ENCODE assay signal across 17 cellular contexts in genomic region chr14:50008562-50009355, GRCh38.
DNase-seq lines count a peak whose midpoint lies in the region; ATAC-seq and TF ChIP-seq lines count a peak whose summit lies in the region.
"Had no signal": no experiment of that assay in that cellular context is flagged by ENCODE, and none has a peak within 500 bp of the region (broad histone marks: within the 10 kb centered on the region; RNA-seq: fewer than 3 reads in every experiment).

No MANE protein-coding gene starts in this region.

- H3K36me3 ChIP-seq in thyroid gland: no peaks in the 10 kb centered on the region
- H3K36me3 ChIP-seq: neural progenitor cell, thoracic aorta had no signal

- DNase-seq in MV-4-11 (lab: John Stamatoyannopoulos, UW): peak; percentile 15
- no peak for DNase-seq in central memory CD8-positive, alpha-beta T cell (ENCODE audit: low spot score in 2 of 2)
- DNase-seq in medulla oblongata (ENCODE audit: extremely low spot score): no peak
- no peak for DNase-seq in thyroid gland
- DNase-seq in NCI-H1092 treated with DMSO at 0.1 percent for 48 hours (lab: John Stamatoyannopoulos, UW): no peak
- DNase-seq: body of pancreas, COR-L47, endodermal cell, NCI-H146, NCI-H774 had no signal

- peaks cover 0 to 2% of the 10 kb centered on the region in 2 donors for H3K4me1 ChIP-seq in thyroid gland
- H3K4me1 ChIP-seq: neural progenitor cell had no signal

- H3K4me3 ChIP-seq in skin epidermis (no peak overlapping the region), thyroid gland (replicated peaks in 1 of 3) (no peak overlapping the region)
- H3K4me3 ChIP-seq: body of pancreas, neural progenitor cell, thoracic aorta had no signal

- H3K27me3 ChIP-seq in thyroid gland: no peaks in the 10 kb centered on the region
- H3K27me3 ChIP-seq: body of pancreas had no signal

- WGBS in thyroid gland, 2 donors: 84 to 89% methylated on average over 9 of the region's 9 CpGs

- intact Hi-C loops in thyroid gland (cut with DNase I): no loop called here

- no peaks in the 10 kb centered on the region for H3K9me3 Mint-ChIP-seq in central memory CD8-positive, alpha-beta T cell
- H3K9me3 Mint-ChIP-seq: activated T-helper 1 cell treated with anti-CD3 and anti-CD28 coated beads, Interleukin-12 subunit alpha, Interleukin-12 subunit beta, Interleukin-2, Interleukin-4 antibody, amounts not matched to agents 30 ng/mL and 10 ng/mL and 1 ng/mL, durations not matched to agents 14 hours and 24 hours and 36 hours; endodermal cell had no signal

- no peak overlapping the region for H3K4me3 Mint-ChIP-seq in central memory CD8-positive, alpha-beta T cell
- H3K4me3 Mint-ChIP-seq: activated T-helper 1 cell treated with anti-CD3 and anti-CD28 coated beads, Interleukin-12 subunit alpha, Interleukin-12 subunit beta, Interleukin-2, Interleukin-4 antibody, amounts not matched to agents 30 ng/mL and 10 ng/mL and 1 ng/mL, durations not matched to agents 14 hours and 24 hours and 36 hours; endodermal cell; neural progenitor cell had no signal

- H3K27ac ChIP-seq in skin epidermis: peak overlapping the region in 16 of 21 experiments; percentile 18 to 75 (median 51)
- H3K27ac ChIP-seq in thyroid gland: no peak overlapping the region
- H3K27ac ChIP-seq: body of pancreas, neural progenitor cell, thoracic aorta had no signal

- no peaks in the 10 kb centered on the region for H3K27me3 Mint-ChIP-seq in central memory CD8-positive, alpha-beta T cell

- ATAC-seq in GM21529 (IDR thresholded peaks at IDR 0.05; ENCODE audit: unreplicated experiment) (peak; percentile 50), GM19035 (IDR thresholded peaks at IDR 0.05; ENCODE audit: unreplicated experiment) (no peak)
- no peak for ATAC-seq in central memory CD8-positive, alpha-beta T cell (replicated peaks; ENCODE audit: extremely low read depth, poor library complexity, severe bottlenecking)
- ATAC-seq: body of pancreas, sciatic nerve had no signal

- TF ChIP-seq CTCF in thyroid gland (IDR thresholded peaks at IDR 0.05): no peak

- no peak for TF ChIP-seq POLR2A in thyroid gland (IDR thresholded peaks at IDR 0.05)

- H3K9me3 ChIP-seq in thyroid gland: no peaks in the 10 kb centered on the region
- H3K9me3 ChIP-seq: body of pancreas, thoracic aorta had no signal

- H3K4me1 Mint-ChIP-seq in central memory CD8-positive, alpha-beta T cell: peaks cover 25% of the 10 kb centered on the region
- H3K4me1 Mint-ChIP-seq: neural progenitor cell had no signal

- peak overlapping the region; percentile 51 for H3K27ac Mint-ChIP-seq in central memory CD8-positive, alpha-beta T cell (ENCODE audit: low read depth)
- H3K27ac Mint-ChIP-seq: activated T-helper 1 cell treated with anti-CD3 and anti-CD28 coated beads, Interleukin-12 subunit alpha, Interleukin-12 subunit beta, Interleukin-2, Interleukin-4 antibody, amounts not matched to agents 30 ng/mL and 10 ng/mL and 1 ng/mL, durations not matched to agents 14 hours and 24 hours and 36 hours; endodermal cell; neural progenitor cell had no signal

- H3K36me3 Mint-ChIP-seq in central memory CD8-positive, alpha-beta T cell (ENCODE audit: insufficient read depth): peaks cover 13% of the 10 kb centered on the region

Comparison
In these comparisons a context has a peak if more than half of its experiments do, and no peak if none do; other contexts are left out.
1. H3K27ac ChIP-seq: peak in skin epidermis (16 of 21); none in thyroid gland (0 of 3).